Comparison of ENCODE assay signal across 8 cellular contexts in genomic region chr19:43820861-43821215, GRCh38. TPM values are rescaled to one million over a fixed set of nuclear protein-coding genes. Genes with fewer than 3 reads are reported as not detected.
DNase-seq lines count a peak whose midpoint lies in the region; ATAC-seq and TF ChIP-seq lines count a peak whose summit lies in the region.

No MANE protein-coding gene starts in this region.

- H3K4me2 ChIP-seq in IMR-90 (ENCODE audit: low read depth, low read length) = peak overlapping the region; percentile 46
- H3K4me2 ChIP-seq in osteoblast (ENCODE audit: insufficient read depth, low read length) = peak overlapping the region; percentile 67
- H3K4me2 ChIP-seq in OCI-LY7 (ENCODE audit: low read length) = no peak overlapping the region

- no CpG with 5 or more reads among the region's 6 CpGs for WGBS in IMR-90 (ENCODE audit: extremely low coverage in 2 of 2, insufficient read length in 1 of 2), 2 experiments

- CTCF ChIA-PET in AG04450 (lab: Charles Lee) = interaction anchor here (0.9 to 2.0 kb wide), 2 partner anchors 11 to 266 kb away, joined by 3 to 16 read pairs; no protein-coding TSS in a partner anchor
- CTCF ChIA-PET in IMR-90 (lab: Yijun Ruan, JAX) = no interaction called here
- CTCF ChIA-PET in OCI-LY7 (lab: Charles Lee; ENCODE audit: unreplicated experiment) = no interaction called here

- H3K9me1 ChIP-seq in IMR-90 (ENCODE audit: insufficient read depth, low read length) = peaks cover 6% of the 10 kb centered on the region; the same call in 1 of the 2 replicates

- ATAC-seq in IMR-90 (ENCODE audit: low read depth) = no peak; the same call in 1 of the 2 replicates

- no peak for TF ChIP-seq CTCF in AG04450 (IDR thresholded peaks at IDR 0.05; ENCODE audit: low read depth, low read length)
- no peak for TF ChIP-seq CTCF in IMR-90 (conservative IDR thresholded peaks at IDR 0.05; ENCODE audit: low read depth, low read length)
- TF ChIP-seq CTCF in osteoblast (IDR thresholded peaks at IDR 0.05; ENCODE audit: extremely low read depth, low read depth, low read length) = no peak
- TF ChIP-seq CTCF in OCI-LY7 (conservative IDR thresholded peaks at IDR 0.05; ENCODE audit: low read length) = no peak

- H3K4me1 ChIP-seq in IMR-90 (ENCODE audit: control insufficient read depth, insufficient read depth, low read length) = no peaks in the 10 kb centered on the region; the same call in 1 of the 2 replicates
- peaks cover 4 to 12% of the 10 kb centered on the region in 2 donors for H3K4me1 ChIP-seq in duodenal mucosa (ENCODE audit: control insufficient read depth in 1 of 2, insufficient read depth in 2 of 2, low read length in 2 of 2)
- peaks cover 4% of the 10 kb centered on the region for H3K4me1 ChIP-seq in osteoblast (ENCODE audit: insufficient read depth, low read length)
- H3K4me1 ChIP-seq in OCI-LY7 (ENCODE audit: insufficient read depth, low read length, poor library complexity, severe bottlenecking) = no peaks in the 10 kb centered on the region

- H3K4me3 ChIP-seq in AG04450 (ENCODE audit: low read depth, low read length) = peak overlapping the region; percentile 70
- H3K4me3 ChIP-seq in IMR-90 (ENCODE audit: insufficient read depth, low read depth, low read length) = peak overlapping the region; percentile 49
- H3K4me3 ChIP-seq in duodenal mucosa (ENCODE audit: low read depth in 1 of 2, low read length in 2 of 2) = peak overlapping the region; percentile 57 to 67
- peak overlapping the region; percentile 70 for H3K4me3 ChIP-seq in osteoblast (ENCODE audit: insufficient read depth, low read length)
- H3K4me3 ChIP-seq in OCI-LY7 (ENCODE audit: low read depth, low read length, poor library complexity, severe bottlenecking) = no peak overlapping the region

- no peak overlapping the region for H2BK120ac ChIP-seq in IMR-90 (ENCODE audit: low read depth, low read length)

- no TSS peak for BruUV-seq in IMR-90 (replicated peaks; lab: Mats Ljungman, UMichigan)
- no TSS peak for BruUV-seq in OCI-LY7 (replicated peaks; lab: Mats Ljungman, UMichigan)

- H3K36me3 ChIP-seq in IMR-90 (ENCODE audit: control insufficient read depth, insufficient read depth, low read length) (no peaks in the 10 kb centered on the region), duodenal mucosa (ENCODE audit: control insufficient read depth in 1 of 2, insufficient read depth in 2 of 2, low read length in 2 of 2) (no peaks in the 10 kb centered on the region), osteoblast (ENCODE audit: insufficient read depth, low read length) (no peaks in the 10 kb centered on the region), OCI-LY7 (ENCODE audit: insufficient read depth, low read length) (no peaks in the 10 kb centered on the region)

- no peak for TF ChIP-seq POLR2A in IMR-90 (IDR thresholded peaks at IDR 0.05; ENCODE audit: low read depth, low read length)

- H4K5ac ChIP-seq in IMR-90 (ENCODE audit: low read depth, low read length) = no peak overlapping the region

- H2AK5ac ChIP-seq in IMR-90 (ENCODE audit: low read depth, low read length) = no peak overlapping the region

- intact Hi-C loops in IMR-90 (cut with micrococcal nuclease) (no loop called here), OCI-LY7 (cut with micrococcal nuclease; ENCODE audit: unreplicated experiment) (no loop called here)

- H3K27me3 ChIP-seq in AG04450 (ENCODE audit: control insufficient read depth, insufficient read depth, low read length) (peaks cover 4% of the 10 kb centered on the region), IMR-90 (ENCODE audit: control insufficient read depth, insufficient read depth, low read length) (no peaks in the 10 kb centered on the region; the same call in 1 of the 2 replicates), duodenal mucosa (ENCODE audit: control insufficient read depth in 1 of 2, insufficient read depth in 2 of 2, low read length in 2 of 2) (peaks cover 7 to 23% of the 10 kb centered on the region in 2 donors), osteoblast (ENCODE audit: insufficient read depth, low read length) (peaks cover 15% of the 10 kb centered on the region)

- POLR2A ChIA-PET in AG04450 (lab: Yijun Ruan, JAX) = no interaction called here
- POLR2A ChIA-PET in IMR-90 (lab: Charles Lee; ENCODE audit: unreplicated experiment) = no interaction called here
- POLR2A ChIA-PET in OCI-LY7 (lab: Charles Lee) = no interaction called here

- no peak overlapping the region for H2BK15ac ChIP-seq in IMR-90 (ENCODE audit: low read depth, low read length)

- no peaks in the 10 kb centered on the region for H3K9me2 ChIP-seq in OCI-LY7 (ENCODE audit: insufficient read depth, low read length)

- H3K9me3 ChIP-seq in AG04450 (ENCODE audit: control insufficient read depth, insufficient read depth, low read length) = peaks cover 7% of the 10 kb centered on the region
- no peaks in the 10 kb centered on the region for H3K9me3 ChIP-seq in IMR-90 (ENCODE audit: control insufficient read depth, insufficient read depth, low read length)
- H3K9me3 ChIP-seq in duodenal mucosa (ENCODE audit: control insufficient read depth in 1 of 2, low read length in 2 of 2) = no peaks in the 10 kb centered on the region
- no peaks in the 10 kb centered on the region for H3K9me3 ChIP-seq in osteoblast (ENCODE audit: low read depth, low read length)
- no peaks in the 10 kb centered on the region for H3K9me3 ChIP-seq in OCI-LY7 (ENCODE audit: low read length)

- no peak overlapping the region for H3K56ac ChIP-seq in IMR-90 (ENCODE audit: extremely low read depth, insufficient read depth, low read length)

- no peak overlapping the region for H3K14ac ChIP-seq in IMR-90 (replicated peaks; ENCODE audit: low read depth, low read length)

- 0 out of 4 replicates have a peak, but pooled peaks cover 0 to 2% of the 10 kb centered on the region in 2 experiments for H3K79me1 ChIP-seq in IMR-90 (ENCODE audit: low read depth in 1 of 2, low read length in 2 of 2)

- TF ChIP-seq RAD21 in IMR-90 (IDR thresholded peaks at IDR 0.05; ENCODE audit: low read length) = no peak

- H3K9ac ChIP-seq in IMR-90 (ENCODE audit: low read depth, low read length) (no peak overlapping the region), duodenal mucosa (ENCODE audit: low read depth in 1 of 2, low read length in 2 of 2) (no peak overlapping the region)

- no peak overlapping the region for H2BK20ac ChIP-seq in IMR-90 (ENCODE audit: low read depth, low read length)

- H3K79me2 ChIP-seq in osteoblast (ENCODE audit: insufficient read depth, low read length) = no peaks in the 10 kb centered on the region
- no peaks in the 10 kb centered on the region for H3K79me2 ChIP-seq in OCI-LY7 (ENCODE audit: insufficient read depth, low read depth, low read length)

- H3K23ac ChIP-seq in IMR-90 (ENCODE audit: low read depth, low read length) = no peak overlapping the region; the same call in 1 of the 2 replicates

- DNase-seq in AG04450 (ENCODE audit: low read depth, low spot score) = no peak
- DNase-seq in IMR-90 = no peak
- DNase-seq in osteoblast (ENCODE audit: insufficient read length, low spot score, missing footprints) = no peak
- no peak for DNase-seq in NCI-H1092 (lab: John Stamatoyannopoulos, UW)
- no peak for DNase-seq in OCI-LY7 (ENCODE audit: low spot score)
- no peak for DNase-seq in ecto neural progenitor cell (ENCODE audit: low spot score)
- DNase-seq in globus pallidus (ENCODE audit: low spot score) = no peak

- H3K4ac ChIP-seq in IMR-90 (ENCODE audit: low read depth, low read length) = no peak overlapping the region

- H3K18ac ChIP-seq in IMR-90 (ENCODE audit: low read depth, low read length) = no peak overlapping the region

- no peak overlapping the region for H2BK5ac ChIP-seq in IMR-90 (ENCODE audit: low read depth, low read length, poor library complexity, severe bottlenecking)

- H4K20me1 ChIP-seq in IMR-90 (ENCODE audit: insufficient read depth, low read length) (no peaks in the 10 kb centered on the region), osteoblast (ENCODE audit: insufficient read depth, low read length) (no peaks in the 10 kb centered on the region), OCI-LY7 (ENCODE audit: insufficient read depth, low read length) (no peaks in the 10 kb centered on the region)

- no peak overlapping the region; a peak in 1 of 4 replicates for H4K8ac ChIP-seq in IMR-90 (ENCODE audit: low read depth in 2 of 2, low read length in 2 of 2)

- in situ Hi-C loops in IMR-90 (cut with MboI; ENCODE audit: low sequenced_read_pairs) = no loop called here

- H2AFZ ChIP-seq in IMR-90 (replicated peaks; ENCODE audit: low read length, poor library complexity) = peak overlapping the region; percentile 99
- H2AFZ ChIP-seq in osteoblast (ENCODE audit: low read length) = peak overlapping the region; percentile 87
- H2AFZ ChIP-seq in OCI-LY7 (ENCODE audit: low read length) = no peak overlapping the region

- dilution Hi-C loops in IMR-90 (cut with HindIII; ENCODE audit: low sequenced_read_pairs, unreplicated experiment) = no loop called here

- no peak overlapping the region for H2AK9ac ChIP-seq in IMR-90 (replicated peaks; ENCODE audit: low read depth, low read length, poor library complexity)

- H3K27ac ChIP-seq in AG04450 (ENCODE audit: low read depth, low read length) (no peak overlapping the region), IMR-90 (ENCODE audit: insufficient read depth, low read length) (no peak overlapping the region), duodenal mucosa (ENCODE audit: low read depth, low read length) (no peak overlapping the region), osteoblast (ENCODE audit: low read depth, low read length) (no peak overlapping the region), OCI-LY7 (ENCODE audit: low read depth, low read length, poor library complexity, severe bottlenecking) (no peak overlapping the region)

- no peak overlapping the region for H4K91ac ChIP-seq in IMR-90 (ENCODE audit: insufficient read depth, low read depth, low read length)

RNA-seq across cellular contexts. Expression of gene ZNF283, which starts 6.3 kb away (rescaled TPM):
- polyA plus RNA-seq in AG04450 (2011; rRNA removed) (5.6 and 7.9 TPM in 2 replicates), IMR-90 (2012; rRNA removed) (1.2 and 2.1 TPM in 2 replicates)
- polyA minus RNA-seq in AG04450 (2011; rRNA and poly(A)+ RNA removed) = 11.0 and 13.2 TPM in 2 replicates
- total RNA-seq in IMR-90 (2012; rRNA removed) (5.0 and 10.3 TPM in 2 replicates), osteoblast (13.4 and 15.6 TPM in 2 replicates), OCI-LY7 (2022) (1.9 and 2.8 TPM in 2 replicates)
- 0.08 and 0.53 TPM in 2 replicates for polyA plus RNA-seq in IMR-90 (2012; cell fraction: cytosol; rRNA removed)
- polyA plus RNA-seq in IMR-90 (2012; cell fraction: nucleus; rRNA removed; ENCODE audit: low replicate concordance) = 0.45 and 3.6 TPM in 2 replicates
- total RNA-seq in OCI-LY7 (2014; rRNA removed; shearing (Covaris generic)) = 4.3 and 4.8 TPM in 2 replicates

RNA-seq across cellular contexts. Expression of gene LYPD5, which starts 18.6 kb away (rescaled TPM):
- 0.66 and 0.88 TPM in 2 replicates for polyA plus RNA-seq in AG04450 (2011; rRNA removed)
- polyA minus RNA-seq in AG04450 (2011; rRNA and poly(A)+ RNA removed) = 0.43 and 0.97 TPM in 2 replicates
- total RNA-seq in IMR-90 (2012; rRNA removed) = under 0.01 and 0.36 TPM in 2 replicates
- 0.27 and 0.31 TPM in 2 replicates for polyA plus RNA-seq in IMR-90 (2012; rRNA removed)
- 0.15 and 0.93 TPM in 2 replicates for polyA plus RNA-seq in IMR-90 (2012; cell fraction: cytosol; rRNA removed)
- 0.36 and 0.54 TPM in 2 replicates for polyA plus RNA-seq in IMR-90 (2012; cell fraction: nucleus; rRNA removed; ENCODE audit: low replicate concordance)
- 0.29 and 0.72 TPM in 2 replicates for total RNA-seq in osteoblast
- not detected in 2 replicates for total RNA-seq in OCI-LY7 (2014; rRNA removed; shearing (Covaris generic))
- not detected in 2 replicates for total RNA-seq in OCI-LY7 (2022)

RNA-seq across cellular contexts. Expression of gene KCNN4, which starts 40.1 kb away (rescaled TPM):
- polyA plus RNA-seq in AG04450 (2011; rRNA removed) (0.12 and 0.32 TPM in 2 replicates), IMR-90 (2012; rRNA removed) (0.99 and 1.2 TPM in 2 replicates)
- 0.23 and 0.35 TPM in 2 replicates for polyA minus RNA-seq in AG04450 (2011; rRNA and poly(A)+ RNA removed)
- total RNA-seq in IMR-90 (2012; rRNA removed) (0.54 and 0.83 TPM in 2 replicates), osteoblast (6.5 and 7.2 TPM in 2 replicates), OCI-LY7 (2022) (39.3 and 40.0 TPM in 2 replicates)
- 0.80 and 0.93 TPM in 2 replicates for polyA plus RNA-seq in IMR-90 (2012; cell fraction: cytosol; rRNA removed)
- polyA plus RNA-seq in IMR-90 (2012; cell fraction: nucleus; rRNA removed; ENCODE audit: low replicate concordance) = 1.3 and 4.5 TPM in 2 replicates
- total RNA-seq in OCI-LY7 (2014; rRNA removed; shearing (Covaris generic)) = 31.3 and 39.7 TPM in 2 replicates
